ENCODE assay signal across 10 cellular contexts in genomic region chr9:98104445-98104881, GRCh38. TPM values are rescaled to one million over a fixed set of nuclear protein-coding genes. Genes with fewer than 3 reads are reported as not detected.
DNase-seq lines count a peak whose midpoint lies in the region; ATAC-seq, FAIRE-seq and TF ChIP-seq lines count a peak whose summit lies in the region.
"Had no signal": no experiment of that assay in that cellular context is flagged by ENCODE, and none has a peak within 500 bp of the region (broad histone marks: within the 10 kb centered on the region; RNA-seq: fewer than 3 reads in every experiment).

No MANE protein-coding gene starts in this region.

- SMC1A ChIA-PET in GM12878 (lab: Charles Lee; ENCODE audit: uncharacterized antibody, unreplicated experiment), result interaction anchor here (0.7 to 2.2 kb wide), 9 partner anchors 9 to 158 kb away, joined by 3 to 12 read pairs (median 4); partner anchors contain the start of gene TRIM14

- H3K4me2 ChIP-seq in GM12878 (ENCODE audit: control insufficient read depth, insufficient read depth), result peak overlapping the region; percentile 26

- in situ Hi-C loops in GM12878 (cut with MboI), result no loop called here

- H3K9ac ChIP-seq in GM12878 (ENCODE audit: control insufficient read depth, insufficient read depth, low read length) (peak overlapping the region; percentile 31), skeletal muscle tissue (ENCODE audit: low read depth in 1 of 3, low read length in 3 of 3) (no peak overlapping the region)

- H3K79me2 ChIP-seq in GM12878 (ENCODE audit: control insufficient read depth, insufficient read depth, low read length), result peaks cover 53% of the 10 kb centered on the region

- H3K9me3 ChIP-seq in GM12878 (replicated peaks; ENCODE audit: control insufficient read depth, insufficient read depth, low read length) (no peaks in the 10 kb centered on the region), skeletal muscle tissue (ENCODE audit: control insufficient read depth in 3 of 3, low read length in 3 of 3) (peaks cover 0 to 2% (median 0%) of the 10 kb centered on the region in 3 donors)

- peaks cover 2 to 9% of the 10 kb centered on the region in 2 experiments; a peak in 3 of 4 replicates for H3K36me3 ChIP-seq in GM12878 (ENCODE audit: control insufficient read depth in 2 of 2, insufficient read depth in 2 of 2, low read length in 1 of 2)
- H3K36me3 ChIP-seq in skeletal muscle tissue (ENCODE audit: control insufficient read depth in 3 of 3, insufficient read depth in 3 of 3, low read length in 3 of 3), result no peaks in the 10 kb centered on the region

- POLR2A ChIA-PET in GM12878 (lab: Charles Lee), result interaction anchor here (1.3 to 3.0 kb wide), 4 partner anchors 14 to 151 kb away, joined by 3 to 17 read pairs (median 8); partner anchors contain the start of genes NANS, TBC1D2 and TRIM14

- peak; percentile 31 for ATAC-seq in GM12878

- 0 out of 2 replicates have a peak, but pooled peaks have one; percentile 35 for TF ChIP-seq POLR2A in GM12878 (IDR thresholded peaks at IDR 0.05; ENCODE audit: low read depth, low read length)

- TF ChIP-seq RAD21 in GM12878 (IDR thresholded peaks at IDR 0.05; ENCODE audit: insufficient read depth, low read depth, low read length), result no peak

- 13% methylated on average over 3 of the region's 3 CpGs for WGBS in GM12878 (ENCODE audit: insufficient coverage, insufficient replicate concordance, low lambda C conversion rate, missing lambda C conversion rate)

- RAD21 ChIA-PET in GM12878 (lab: Charles Lee; ENCODE audit: unreplicated experiment), result interaction anchor here (0.7 to 2.4 kb wide), 5 partner anchors 9 to 152 kb away, joined by 3 to 20 read pairs (median 4); partner anchors contain the start of genes NANS and TRIM14

- peak; percentile 26 for DNase-seq in NCI-H510A treated with DMSO at 0.1 percent for 48 hours (lab: John Stamatoyannopoulos, UW)
- no peak for DNase-seq in NCI-H510A (lab: John Stamatoyannopoulos, UW)
- peak; percentile 70 to 87 for DNase-seq in NOMO-1 (lab: John Stamatoyannopoulos, UW; ENCODE audit: unreplicated experiment in 2 of 2)
- DNase-seq in GM12878 (ENCODE audit: low read depth, low spot score), result no peak
- DNase-seq in NK-92 (lab: John Stamatoyannopoulos, UW; ENCODE audit: unreplicated experiment), result no peak
- DNase-seq in C1 segment of cervical spinal cord (lab: John Stamatoyannopoulos, UW), result no peak
- DNase-seq in NCI-H2107 treated with DMSO at 0.1 percent for 48 hours (lab: John Stamatoyannopoulos, UW; ENCODE audit: unreplicated experiment), result no peak
- DNase-seq: 8988T had no signal

- H3K27me3 ChIP-seq in GM12878 (replicated peaks in 1 of 2; ENCODE audit: control insufficient read depth in 2 of 2, insufficient read depth in 2 of 2, low read length in 1 of 2) (no peaks in the 10 kb centered on the region), skeletal muscle tissue (ENCODE audit: control insufficient read depth in 3 of 3, insufficient read depth in 3 of 3, low read length in 3 of 3) (peaks cover 0 to 4% (median 0%) of the 10 kb centered on the region in 3 donors)

- intact Hi-C loops in GM12878 (cut with micrococcal nuclease; ENCODE audit: unreplicated experiment), result loop anchor here (5.0 kb wide), 1 partner anchor 67 kb away; no protein-coding TSS in a partner anchor

- CTCF ChIA-PET in GM12878 (lab: Yijun Ruan, JAX), result interaction anchor here (0.7 to 1.8 kb wide), 6 partner anchors 14 to 101 kb away, joined by 3 to 16 read pairs (median 4); partner anchors contain the start of gene TRIM14

- no peaks in the 10 kb centered on the region for H4K20me1 ChIP-seq in GM12878 (ENCODE audit: control insufficient read depth, insufficient read depth)

- H3K4me3 ChIP-seq in GM12878 (no peak overlapping the region), skeletal muscle tissue (ENCODE audit: low read length in 3 of 3) (no peak overlapping the region)

- no TSS peak for BruUV-seq in GM12878 (replicated peaks; lab: Mats Ljungman, UMichigan)

- peaks cover 88% of the 10 kb centered on the region for H3K4me1 ChIP-seq in GM12878 (ENCODE audit: control insufficient read depth, insufficient read depth, low read length)
- H3K4me1 ChIP-seq in skeletal muscle tissue (ENCODE audit: control insufficient read depth in 3 of 3, insufficient read depth in 3 of 3, low read length in 3 of 3), result peaks cover 0 to 4% (median 0%) of the 10 kb centered on the region in 3 donors

- TF ChIP-seq CTCF in GM12878 (IDR thresholded peaks at IDR 0.05 in 2 of 3, conservative IDR thresholded peaks at IDR 0.05 in 1 of 3; ENCODE audit: control insufficient read depth in 2 of 3, extremely low read depth in 1 of 3, insufficient read depth in 1 of 3, low read depth in 3 of 3, low read length in 3 of 3), result no peak

- FAIRE-seq in GM12878 (lab: Jason Lieb, UNC), result peak; percentile 38
- FAIRE-seq: G401.6 had no signal

- peak overlapping the region; percentile 0 for H2AFZ ChIP-seq in GM12878 (ENCODE audit: control insufficient read depth, low read depth, low read length)

- H3K27ac ChIP-seq in GM12878 (ENCODE audit: control insufficient read depth, insufficient read depth) (peak overlapping the region; percentile 85), skeletal muscle tissue (ENCODE audit: low read depth, low read length) (peak overlapping the region; percentile 17)

- 0 out of 4 replicates have a peak, but pooled peaks have one; percentile 13 to 14 for TF ChIP-seq EP300 in GM12878 (IDR thresholded peaks at IDR 0.05; ENCODE audit: borderline replicate concordance in 1 of 2, control insufficient read depth in 1 of 2, low read depth in 2 of 2, low read length in 2 of 2)

TF ChIP-seq in GM12878, 131 proteins besides CTCF, POLR2A, EP300 and RAD21 (continues in another document):
- TF ChIP-seq CEBPZ (IDR thresholded peaks at IDR 0.05; ENCODE audit: low read depth, low read length) (no peak), ZNF207 (IDR thresholded peaks at IDR 0.05; ENCODE audit: borderline replicate concordance) (no peak), TCF3 (IDR thresholded peaks at IDR 0.05; ENCODE audit: borderline replicate concordance, insufficient read depth, low read depth, low read length) (0 out of 2 replicates have a peak, but pooled peaks have one; percentile 12)

RNA-seq across cellular contexts. Expression of gene TRIM14, which starts 14.6 kb away (rescaled TPM):
- 36.1 and 40.9 TPM in 2 replicates for total RNA-seq in GM12878 (2013; cell fraction: nucleolus; rRNA removed)
- total RNA-seq in GM12878 (2014; rRNA removed), result 25.1 and 25.2 TPM in 2 replicates
- total RNA-seq in GM12878 (2014; rRNA removed; fragmentation: Illumina TruSeq; extraction: Trizol), result 20.3 and 21.2 TPM in 2 replicates
- 53.3 and 54.4 TPM in 2 replicates for total RNA-seq in GM12878 (2021)
- 15.8 TPM for polyA plus RNA-seq in GM12878 (2011; ENCODE audit: low read depth)
- polyA plus RNA-seq in GM12878 (2011; rRNA removed), result 25.9 and 32.7 TPM in 2 replicates
- 31.9 and 34.9 TPM in 2 replicates for polyA plus RNA-seq in GM12878 (2011; cell fraction: cytosol; rRNA removed)
- 37.5 and 42.1 TPM in 2 replicates for polyA plus RNA-seq in GM12878 (2011; cell fraction: nucleus; rRNA removed)
- polyA plus RNA-seq in GM12878 (2012), result 20.1 and 25.2 TPM in 2 replicates
- polyA plus RNA-seq in GM12878 (2014; fragmentation: Illumina TruSeq; extraction: Trizol), result 42.4 and 42.6 TPM in 2 replicates
- 10 to 100 TPM in 1 of 2 experiments, 1 to 10 TPM in 1; 8.6 to 10.2 TPM for polyA plus RNA-seq in GM12878 (2014; fragmentation: Nextera tagmentation; extraction: Ambion mirVana)
- polyA plus RNA-seq in GM12878 (2014; rRNA removed), result 39.6 and 39.7 TPM in 2 replicates
- polyA plus RNA-seq in GM12878 (2016; fragmentation: Nextera tagmentation; extraction: Ambion mirVana), result 10 to 100 TPM; 38.7 to 41.2 TPM
- 19.4 and 22.8 TPM in 2 replicates for polyA minus RNA-seq in GM12878 (2011; rRNA and poly(A)+ RNA removed)
- 12.7 and 13.5 TPM in 2 replicates for polyA minus RNA-seq in GM12878 (2011; cell fraction: cytosol; rRNA and poly(A)+ RNA removed)
- 9.3 and 16.3 TPM in 2 replicates for polyA minus RNA-seq in GM12878 (2011; cell fraction: nucleus; rRNA and poly(A)+ RNA removed)
- total RNA-seq in skeletal muscle tissue, result 1.0 TPM

RNA-seq across cellular contexts. Expression of gene NANS, which starts 47.9 kb away (rescaled TPM):
- 28.4 and 33.0 TPM in 2 replicates for total RNA-seq in GM12878 (2013; cell fraction: nucleolus; rRNA removed)
- total RNA-seq in GM12878 (2014; rRNA removed) (64.8 and 68.3 TPM in 2 replicates), GM12878 (2014; rRNA removed; fragmentation: Illumina TruSeq; extraction: Trizol) (52.3 and 55.5 TPM in 2 replicates), GM12878 (2021) (47.8 and 49.1 TPM in 2 replicates), skeletal muscle tissue (32.4 TPM)
- 55.9 TPM for polyA plus RNA-seq in GM12878 (2011; ENCODE audit: low read depth)
- polyA plus RNA-seq in GM12878 (2011; rRNA removed) (37.9 and 44.6 TPM in 2 replicates), GM12878 (2014; fragmentation: Illumina TruSeq; extraction: Trizol) (47.8 and 48.8 TPM in 2 replicates), GM12878 (2014; fragmentation: Nextera tagmentation; extraction: Ambion mirVana) (10 to 100 TPM; 21.0 to 26.1 TPM), GM12878 (2014; rRNA removed) (55.6 and 56.5 TPM in 2 replicates), GM12878 (2016; fragmentation: Nextera tagmentation; extraction: Ambion mirVana) (100 to 1,000 TPM; 109 to 126 TPM)
- 51.9 and 54.2 TPM in 2 replicates for polyA plus RNA-seq in GM12878 (2011; cell fraction: cytosol; rRNA removed)
- polyA plus RNA-seq in GM12878 (2011; cell fraction: nucleus; rRNA removed), result 23.3 and 29.3 TPM in 2 replicates
- 56.9 and 74.3 TPM in 2 replicates for polyA plus RNA-seq in GM12878 (2012)
- polyA minus RNA-seq in GM12878 (2011; rRNA and poly(A)+ RNA removed), result 31.5 and 44.8 TPM in 2 replicates
- 9.8 and 10.0 TPM in 2 replicates for polyA minus RNA-seq in GM12878 (2011; cell fraction: cytosol; rRNA and poly(A)+ RNA removed)
- 10.2 and 27.1 TPM in 2 replicates for polyA minus RNA-seq in GM12878 (2011; cell fraction: nucleus; rRNA and poly(A)+ RNA removed)

Comparison
In these comparisons a context has a peak if more than half of its experiments do, and no peak if none do; other contexts are left out.
1. DNase-seq: peak in NCI-H510A treated with DMSO at 0.1 percent for 48 hours (single experiment) and NOMO-1 (2 of 2); none in NCI-H510A (single experiment), GM12878 (single experiment), NK-92 (single experiment), C1 segment of cervical spinal cord (0 of 14) and NCI-H2107 treated with DMSO at 0.1 percent for 48 hours (single experiment).
2. RNA of gene TRIM14, which starts 14.6 kb away (total RNA-seq): 20.3 to 54.4 TPM in GM12878; 1.0 TPM in skeletal muscle tissue (single experiment); every median in the first group is over 10 times any median in the second.